Comparison of ENCODE assay signal across 1 cellular context in the genomic region with DNA sequence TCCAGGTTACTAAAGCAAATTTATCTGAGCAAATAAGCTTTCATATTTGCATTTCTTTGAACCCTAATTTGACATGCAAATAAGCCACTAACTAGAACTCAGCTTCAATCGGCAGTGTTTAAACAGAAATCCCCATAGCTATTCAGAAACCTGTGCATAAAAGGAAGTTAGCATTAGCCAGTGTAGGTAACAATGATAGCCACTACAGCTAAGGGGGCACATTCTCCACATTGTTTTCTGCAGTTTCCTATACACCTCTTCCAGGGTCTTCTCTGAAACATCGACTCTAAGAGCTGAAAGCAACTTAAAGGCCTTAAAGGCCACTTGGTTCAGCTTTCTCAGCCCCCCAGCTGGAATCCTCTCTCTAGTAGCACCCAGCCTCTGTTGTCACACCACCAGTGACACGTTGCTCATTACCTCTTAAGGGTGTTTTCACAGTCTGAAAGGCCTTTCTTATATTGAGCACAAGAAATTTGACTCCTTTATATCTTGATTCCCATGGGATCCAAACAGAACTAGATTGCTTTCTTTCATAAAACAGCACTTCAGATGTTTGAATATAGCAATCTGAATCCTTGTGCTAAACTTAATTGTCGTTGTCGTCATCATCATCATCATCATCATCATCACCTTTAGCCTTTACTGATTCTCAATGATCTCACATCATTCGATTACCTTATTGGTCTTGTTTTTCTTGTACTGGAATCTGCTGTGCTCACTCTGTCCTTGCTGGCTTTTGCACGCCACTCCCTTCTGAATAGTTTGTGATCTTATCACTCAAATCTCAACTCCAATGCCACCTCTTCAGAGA.
TF ChIP-seq lines count a peak whose summit lies in the region.

No MANE protein-coding gene starts in this region.

TF ChIP-seq in HEK293, 187 proteins besides CTCF, POLR2A, EP300 and RAD21 (continued from another document):
- TF ChIP-seq, protein P1, sequence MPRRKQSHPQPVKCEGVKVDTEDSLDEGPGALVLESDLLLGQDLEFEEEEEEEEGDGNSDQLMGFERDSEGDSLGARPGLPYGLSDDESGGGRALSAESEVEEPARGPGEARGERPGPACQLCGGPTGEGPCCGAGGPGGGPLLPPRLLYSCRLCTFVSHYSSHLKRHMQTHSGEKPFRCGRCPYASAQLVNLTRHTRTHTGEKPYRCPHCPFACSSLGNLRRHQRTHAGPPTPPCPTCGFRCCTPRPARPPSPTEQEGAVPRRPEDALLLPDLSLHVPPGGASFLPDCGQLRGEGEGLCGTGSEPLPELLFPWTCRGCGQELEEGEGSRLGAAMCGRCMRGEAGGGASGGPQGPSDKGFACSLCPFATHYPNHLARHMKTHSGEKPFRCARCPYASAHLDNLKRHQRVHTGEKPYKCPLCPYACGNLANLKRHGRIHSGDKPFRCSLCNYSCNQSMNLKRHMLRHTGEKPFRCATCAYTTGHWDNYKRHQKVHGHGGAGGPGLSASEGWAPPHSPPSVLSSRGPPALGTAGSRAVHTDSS (tag by site-specific recombination; IDR thresholded peaks at IDR 0.05), result peak; percentile 92
- TF ChIP-seq ZNF837 (tag by site-specific recombination; IDR thresholded peaks at IDR 0.05), result no peak
- TF ChIP-seq, protein P2, sequence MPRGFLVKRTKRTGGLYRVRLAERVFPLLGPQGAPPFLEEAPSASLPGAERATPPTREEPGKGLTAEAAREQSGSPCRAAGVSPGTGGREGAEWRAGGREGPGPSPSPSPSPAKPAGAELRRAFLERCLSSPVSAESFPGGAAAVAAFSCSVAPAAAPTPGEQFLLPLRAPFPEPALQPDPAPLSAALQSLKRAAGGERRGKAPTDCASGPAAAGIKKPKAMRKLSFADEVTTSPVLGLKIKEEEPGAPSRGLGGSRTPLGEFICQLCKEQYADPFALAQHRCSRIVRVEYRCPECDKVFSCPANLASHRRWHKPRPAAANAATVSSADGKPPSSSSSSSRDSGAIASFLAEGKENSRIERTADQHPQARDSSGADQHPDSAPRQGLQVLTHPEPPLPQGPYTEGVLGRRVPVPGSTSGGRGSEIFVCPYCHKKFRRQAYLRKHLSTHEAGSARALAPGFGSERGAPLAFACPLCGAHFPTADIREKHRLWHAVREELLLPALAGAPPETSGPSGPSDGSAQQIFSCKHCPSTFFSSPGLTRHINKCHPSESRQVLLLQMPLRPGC (tag by site-specific recombination; IDR thresholded peaks at IDR 0.05), result 0 out of 2 replicates have a peak, but pooled peaks have one; percentile 29
